ENCODE assay signal across 11 cellular contexts in the genomic region with DNA sequence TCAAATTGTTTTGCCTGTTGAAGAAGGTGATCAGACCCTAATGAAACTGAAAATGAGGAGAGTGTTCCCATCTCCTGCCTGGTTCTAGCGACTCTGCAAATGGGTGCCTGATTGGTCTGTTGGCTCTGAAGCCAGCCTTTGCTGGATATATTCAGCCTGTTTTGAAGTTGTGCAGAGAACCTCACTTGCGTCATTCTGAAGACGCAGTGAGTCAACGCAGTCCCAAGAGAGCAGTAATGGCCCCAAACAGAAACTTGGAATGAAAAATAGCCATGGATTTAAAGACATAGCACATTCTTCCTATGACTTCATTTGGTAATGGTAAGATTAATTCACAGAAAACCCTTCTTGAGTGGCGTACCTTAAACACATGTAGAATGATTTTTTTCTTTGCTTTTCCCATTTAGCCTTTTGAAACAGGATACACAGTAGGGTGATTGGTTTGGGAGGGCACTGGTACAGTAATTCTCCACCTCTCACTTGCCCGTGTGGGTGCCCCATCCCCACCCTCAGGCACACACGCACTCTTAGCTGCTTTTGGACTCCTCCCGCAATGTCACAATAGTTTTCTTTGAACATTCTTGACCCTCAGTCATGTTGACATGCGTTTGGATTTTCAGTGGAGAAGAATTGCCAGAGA. TPM values are rescaled to one million over a fixed set of nuclear protein-coding genes. Genes with fewer than 3 reads are reported as not detected.
DNase-seq lines count a peak whose midpoint lies in the region; TF ChIP-seq lines count a peak whose summit lies in the region.
"Had no signal": no experiment of that assay in that cellular context is flagged by ENCODE, and none has a peak within 500 bp of the region (broad histone marks: within the 10 kb centered on the region; RNA-seq: fewer than 3 reads in every experiment).

No MANE protein-coding gene starts in this region.

- H3K4me3 ChIP-seq in uterus: peak overlapping the region; percentile 32 to 38
- no peak overlapping the region for H3K4me3 ChIP-seq in effector memory CD4-positive, alpha-beta T cell (ENCODE audit: insufficient read depth, low read depth, low read length, poor library complexity, severe bottlenecking)

- peak; percentile 82 to 83 for TF ChIP-seq POLR2A in uterus (IDR thresholded peaks at IDR 0.05)

- H3K9me3 Mint-ChIP-seq in chondrocyte (ENCODE audit: low read depth) (peaks cover under 1% of the 10 kb centered on the region), mesothelial cell of epicardium (peaks cover under 1% of the 10 kb centered on the region), CD14-positive monocyte (peaks cover 2 to 11% (median 6%) of the 10 kb centered on the region in 7 donors)
- H3K9me3 Mint-ChIP-seq: activated CD4-positive, alpha-beta memory T cell treated with anti-CD3 and anti-CD28 coated beads for 36 hours had no signal

- H3K27me3 ChIP-seq in uterus: no peaks in the 10 kb centered on the region
- no peaks in the 10 kb centered on the region for H3K27me3 ChIP-seq in effector memory CD4-positive, alpha-beta T cell (replicated peaks; ENCODE audit: control insufficient read depth, insufficient read depth, low read length, poor library complexity, severe bottlenecking)

- no peaks in the 10 kb centered on the region for H3K9me3 ChIP-seq in uterus
- H3K9me3 ChIP-seq in effector memory CD4-positive, alpha-beta T cell (ENCODE audit: control insufficient read depth, low read length): no peaks in the 10 kb centered on the region

- H3K27me3 Mint-ChIP-seq in chondrocyte (ENCODE audit: low read depth): no peaks in the 10 kb centered on the region
- no peaks in the 10 kb centered on the region for H3K27me3 Mint-ChIP-seq in mesothelial cell of epicardium (ENCODE audit: low read depth)
- H3K27me3 Mint-ChIP-seq in CD14-positive monocyte (ENCODE audit: low read depth in 3 of 3): no peaks in the 10 kb centered on the region
- H3K27me3 Mint-ChIP-seq: activated CD4-positive, alpha-beta memory T cell treated with anti-CD3 and anti-CD28 coated beads for 36 hours; B cell had no signal

- peaks cover 64% of the 10 kb centered on the region for H3K4me1 Mint-ChIP-seq in chondrocyte (ENCODE audit: low read depth)
- H3K4me1 Mint-ChIP-seq in mesothelial cell of epicardium: peaks cover 46% of the 10 kb centered on the region
- H3K4me1 Mint-ChIP-seq in CD14-positive monocyte: peaks cover 10% of the 10 kb centered on the region

- H3K4me3 Mint-ChIP-seq in chondrocyte (ENCODE audit: unreplicated experiment): peak overlapping the region; percentile 61
- H3K4me3 Mint-ChIP-seq in mesothelial cell of epicardium: peak overlapping the region; percentile 23
- H3K4me3 Mint-ChIP-seq in CD14-positive monocyte: no peak overlapping the region
- H3K4me3 Mint-ChIP-seq: activated CD4-positive, alpha-beta memory T cell treated with anti-CD3 and anti-CD28 coated beads for 36 hours; B cell had no signal

- DNase-seq in SIG-M5 treated with dmso at 0.1 percent for 504 hours (lab: John Stamatoyannopoulos, UW; ENCODE audit: unreplicated experiment) (peak; percentile 5), SIG-M5 (lab: John Stamatoyannopoulos, UW) (no peak), chondrocyte (ENCODE audit: low spot score) (no peak), mesothelial cell of epicardium (ENCODE audit: low spot score in 2 of 2, unreplicated experiment in 2 of 2) (no peak), uterus (peak; percentile 85 to 92), NCI-H2171 (lab: John Stamatoyannopoulos, UW) (no peak), CD14-positive monocyte (ENCODE audit: low spot score) (no peak)
- DNase-seq in effector memory CD4-positive, alpha-beta T cell: no peak
- DNase-seq: activated CD4-positive, alpha-beta memory T cell treated with anti-CD3 and anti-CD28 coated beads for 36 hours; hypothalamus had no signal

- H3K4me1 ChIP-seq in uterus: peaks cover 17 to 21% of the 10 kb centered on the region in 2 donors
- no peaks in the 10 kb centered on the region for H3K4me1 ChIP-seq in effector memory CD4-positive, alpha-beta T cell (ENCODE audit: control insufficient read depth, insufficient read depth, low read length, poor library complexity, severe bottlenecking)

- H3K36me3 Mint-ChIP-seq in chondrocyte (ENCODE audit: low read depth) (no peaks in the 10 kb centered on the region), mesothelial cell of epicardium (no peaks in the 10 kb centered on the region), CD14-positive monocyte (peaks cover 0 to 7% of the 10 kb centered on the region in 2 donors)

- H3K27ac ChIP-seq in uterus: peak overlapping the region; percentile 93 to 99
- no peak overlapping the region for H3K27ac ChIP-seq in effector memory CD4-positive, alpha-beta T cell (ENCODE audit: insufficient read depth, low read length, poor library complexity, severe bottlenecking)

- intact Hi-C loops in uterus (cut with DNase I; ENCODE audit: low total_unique reads): loop anchor here (10.0 kb wide), 1 partner anchor 54 kb away; a partner anchor contains a TSS
- intact Hi-C loops in CD14-positive monocyte (cut with micrococcal nuclease): no loop called here

- TF ChIP-seq CTCF in chondrocyte (IDR thresholded peaks at IDR 0.05) (no peak), mesothelial cell of epicardium (IDR thresholded peaks at IDR 0.05; ENCODE audit: unreplicated experiment) (no peak), uterus (IDR thresholded peaks at IDR 0.05) (no peak), CD14-positive monocyte (IDR thresholded peaks at IDR 0.05) (no peak)

- H3K27ac Mint-ChIP-seq in chondrocyte (ENCODE audit: unreplicated experiment) (peak overlapping the region; percentile 93), mesothelial cell of epicardium (peak overlapping the region; percentile 80), CD14-positive monocyte (no peak overlapping the region)
- H3K27ac Mint-ChIP-seq: activated CD4-positive, alpha-beta memory T cell treated with anti-CD3 and anti-CD28 coated beads for 36 hours; B cell had no signal

- H3K36me3 ChIP-seq in uterus: no peaks in the 10 kb centered on the region
- no peaks in the 10 kb centered on the region for H3K36me3 ChIP-seq in effector memory CD4-positive, alpha-beta T cell (ENCODE audit: control insufficient read depth, insufficient read depth, low read length)

RNA-seq across cellular contexts. Expression of a gene that starts 54.1 kb away (rescaled TPM):
- total RNA-seq in chondrocyte (73.6 to 93.7 TPM (median 91.5 TPM) in 3 replicates), mesothelial cell of epicardium (112 to 118 TPM (median 117 TPM) in 3 replicates), uterus (100 to 1,000 TPM in 1 of 4 donors, 10 to 100 TPM in 3; 22.5 to 117 (median 57.8) TPM)
- polyA plus RNA-seq in CD14-positive monocyte: 1 to 10 TPM; 4.5 to 8.0 TPM

Comparison
In these comparisons a context has a peak if more than half of its experiments do, and no peak if none do; other contexts are left out.
1. DNase-seq: peak in SIG-M5 treated with dmso at 0.1 percent for 504 hours (single experiment) and uterus (2 of 2); none in SIG-M5 (single experiment), chondrocyte (single experiment), mesothelial cell of epicardium (0 of 2), NCI-H2171 (single experiment), effector memory CD4-positive, alpha-beta T cell (0 of 3) and CD14-positive monocyte (single experiment).
2. H3K27ac Mint-ChIP-seq: peak in chondrocyte (single experiment) and mesothelial cell of epicardium (single experiment); none in CD14-positive monocyte (0 of 7).
3. H3K4me3 Mint-ChIP-seq: peak in chondrocyte (single experiment) and mesothelial cell of epicardium (single experiment); none in CD14-positive monocyte (0 of 2).